8 cellular contexts compared by ENCODE assay signal in the genomic region with DNA sequence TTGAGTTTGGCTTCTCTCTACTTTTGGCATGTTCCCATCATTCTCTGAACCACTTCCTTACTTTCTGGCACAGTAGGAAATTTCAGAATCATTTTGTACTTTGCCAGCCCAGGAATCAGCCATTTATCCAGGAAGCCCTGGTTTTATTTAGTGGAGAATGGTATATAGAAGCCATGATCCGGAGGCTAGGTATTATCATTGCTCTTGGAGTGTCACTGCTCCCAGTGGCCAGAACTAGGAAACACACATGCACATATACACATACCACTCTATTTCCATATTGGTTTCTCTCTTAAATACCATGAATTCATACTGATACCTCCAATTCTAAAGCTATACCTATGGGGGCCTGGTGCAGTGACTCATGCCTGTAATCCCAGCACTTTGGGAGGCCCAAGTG. TPM values are rescaled to one million over a fixed set of nuclear protein-coding genes. Genes with fewer than 3 reads are reported as not detected.
DNase-seq lines count a peak whose midpoint lies in the region; ATAC-seq, FAIRE-seq and TF ChIP-seq lines count a peak whose summit lies in the region.

No MANE protein-coding gene starts in this region.

- no peak for TF ChIP-seq POLR2A in A549 (IDR thresholded peaks at IDR 0.05; ENCODE audit: low read length)

- CTCF ChIA-PET in A549 (lab: Yijun Ruan, JAX) = no interaction called here

- H3K4me2 ChIP-seq in A549 = no peak overlapping the region
- no peak overlapping the region for H3K4me2 ChIP-seq in osteoblast (ENCODE audit: insufficient read depth, low read length)

- TF ChIP-seq CTCF in A549 (IDR thresholded peaks at IDR 0.05) (0 out of 3 replicates have a peak, but pooled peaks have one; percentile 11), GM13977 (IDR thresholded peaks at IDR 0.05; ENCODE audit: extremely low read depth, insufficient read depth, missing control alignments) (peak; percentile 39), osteoblast (IDR thresholded peaks at IDR 0.05; ENCODE audit: extremely low read depth, low read depth, low read length) (peak; percentile 47)

- DNase-seq in A549 (ENCODE audit: low read depth in 1 of 2, low spot score in 1 of 2) (peak; percentile 27 to 32), GM13977 (ENCODE audit: low spot score) (peak; percentile 42), amniotic epithelial cell (ENCODE audit: low read depth) (peak; percentile 22), osteoblast (ENCODE audit: insufficient read length, low spot score, missing footprints) (peak; percentile 52), superior temporal gyrus (ENCODE audit: extremely low spot score) (no peak), NCI-H1105 treated with DMSO at 0.1 percent for 48 hours (lab: John Stamatoyannopoulos, UW) (no peak), NCI-H2227 (lab: John Stamatoyannopoulos, UW; ENCODE audit: unreplicated experiment) (no peak)

- no peaks in the 10 kb centered on the region for H3K9me3 ChIP-seq in A549
- no peaks in the 10 kb centered on the region for H3K9me3 ChIP-seq in osteoblast (ENCODE audit: low read depth, low read length)

- no peaks in the 10 kb centered on the region for H3K36me3 ChIP-seq in osteoblast (ENCODE audit: insufficient read depth, low read length)

- H3K79me2 ChIP-seq in osteoblast (ENCODE audit: insufficient read depth, low read length) = peaks cover 5% of the 10 kb centered on the region

- H3K4me1 ChIP-seq in A549 (peaks cover 5% of the 10 kb centered on the region; the same call in 2 of the 3 replicates), osteoblast (ENCODE audit: insufficient read depth, low read length) (no peaks in the 10 kb centered on the region)

- TF ChIP-seq RAD21 in A549 (conservative IDR thresholded peaks at IDR 0.05 in 1 of 2, IDR thresholded peaks at IDR 0.05 in 1 of 2) = no peak

- ATAC-seq in A549 (peak; percentile 85 to 93), HG03442 (IDR thresholded peaks at IDR 0.05; ENCODE audit: unreplicated experiment) (peak; percentile 67)

- H3K27me3 ChIP-seq in osteoblast (ENCODE audit: insufficient read depth, low read length) = no peaks in the 10 kb centered on the region

- H3K4me3 ChIP-seq in A549 = no peak overlapping the region
- no peak overlapping the region for H3K4me3 ChIP-seq in osteoblast (ENCODE audit: insufficient read depth, low read length)

- POLR2A ChIA-PET in A549 (lab: Yijun Ruan, JAX) = no interaction called here

- no peak for TF ChIP-seq EP300 in A549 (IDR thresholded peaks at IDR 0.05)

- H3K27ac ChIP-seq in A549 (no peak overlapping the region), osteoblast (ENCODE audit: low read depth, low read length) (no peak overlapping the region)

- no peak overlapping the region for H2AFZ ChIP-seq in osteoblast (ENCODE audit: low read length)

- 83% methylated on average over 1 of the region's 1 CpG for WGBS in A549 (ENCODE audit: missing lambda C conversion rate)

- in situ Hi-C loops in GM13977 (cut with MboI; ENCODE audit: low pct_unique_long_range_greater_than_20kb, low sequenced_read_pairs, unreplicated experiment) = no loop called here

- no peak for FAIRE-seq in A549 (lab: Jason Lieb, UNC)

- peaks cover 9% of the 10 kb centered on the region for H4K20me1 ChIP-seq in osteoblast (ENCODE audit: insufficient read depth, low read length)

TF ChIP-seq in A549, 52 proteins besides CTCF, POLR2A, EP300 and RAD21:
- no peak for TF ChIP-seq ZSCAN20 (CRISPR knock-in tag; IDR thresholded peaks at IDR 0.05)
- no peak for TF ChIP-seq CBX2 (IDR thresholded peaks at IDR 0.05; ENCODE audit: borderline replicate concordance, low read depth)
- TF ChIP-seq HEYL (CRISPR knock-in tag; IDR thresholded peaks at IDR 0.05) = no peak
- TF ChIP-seq NR3C1 (IDR thresholded peaks at IDR 0.05) = no peak
- no peak for TF ChIP-seq GATA3 (IDR thresholded peaks at IDR 0.05; ENCODE audit: borderline replicate concordance)
- no peak for TF ChIP-seq FOSB (CRISPR knock-in tag; IDR thresholded peaks at IDR 0.05)
- TF ChIP-seq USF2 (IDR thresholded peaks at IDR 0.05) = no peak
- TF ChIP-seq HOXB13 (CRISPR knock-in tag; IDR thresholded peaks at IDR 0.05; ENCODE audit: low read depth) = no peak
- no peak for TF ChIP-seq E2F6 (IDR thresholded peaks at IDR 0.05; ENCODE audit: borderline replicate concordance, low read depth)
- TF ChIP-seq TP53 (CRISPR knock-in tag; IDR thresholded peaks at IDR 0.05) = no peak
- TF ChIP-seq MAZ (IDR thresholded peaks at IDR 0.05; ENCODE audit: borderline replicate concordance, low read depth, low read length) = no peak
- no peak for TF ChIP-seq REST (IDR thresholded peaks at IDR 0.05)
- no peak for TF ChIP-seq PHF8 (IDR thresholded peaks at IDR 0.05; ENCODE audit: borderline replicate concordance, low read depth)
- TF ChIP-seq NFE2L2 (conservative IDR thresholded peaks at IDR 0.05; ENCODE audit: low read length) = no peak
- TF ChIP-seq HOXA7 (CRISPR knock-in tag; IDR thresholded peaks at IDR 0.05) = no peak

RNA-seq across cellular contexts. Expression of gene SUFU, which starts 36.3 kb away (rescaled TPM):
- 3.7 and 4.5 TPM in 2 replicates for polyA plus RNA-seq in A549 (2011; rRNA removed)
- polyA plus RNA-seq in A549 (2012; cell fraction: cytosol; rRNA removed) = 3.8 and 4.7 TPM in 2 replicates
- 7.8 and 8.1 TPM in 2 replicates for polyA plus RNA-seq in A549 (2012; cell fraction: nucleus; rRNA removed)
- polyA plus RNA-seq in A549 (2017; fragmentation: RNase III; extraction: RNeasy Plus Mini Kit Qiagen cat#74134 plus additional on column Dnase treatment) = 4.6 to 5.5 TPM (median 5.4 TPM) in 3 replicates
- 7.0 and 7.8 TPM in 2 replicates for polyA minus RNA-seq in A549 (2011; rRNA and poly(A)+ RNA removed)
- total RNA-seq in osteoblast = 2.9 and 3.6 TPM in 2 replicates

RNA-seq across cellular contexts. Expression of gene ACTR1A, which starts 37.5 kb away (rescaled TPM):
- polyA plus RNA-seq in A549 (2011; rRNA removed) = 114 and 135 TPM in 2 replicates
- 86.7 and 109 TPM in 2 replicates for polyA plus RNA-seq in A549 (2012; cell fraction: cytosol; rRNA removed)
- polyA plus RNA-seq in A549 (2012; cell fraction: nucleus; rRNA removed) = 98.9 and 106 TPM in 2 replicates
- 81.3 to 86.1 TPM (median 85.8 TPM) in 3 replicates for polyA plus RNA-seq in A549 (2017; fragmentation: RNase III; extraction: RNeasy Plus Mini Kit Qiagen cat#74134 plus additional on column Dnase treatment)
- 164 and 202 TPM in 2 replicates for polyA minus RNA-seq in A549 (2011; rRNA and poly(A)+ RNA removed)
- 105 and 106 TPM in 2 replicates for total RNA-seq in osteoblast

Comparison
In these comparisons a context has a peak if more than half of its experiments do, and no peak if none do; other contexts are left out.
1. DNase-seq: peak in A549 (2 of 2), GM13977 (single experiment), amniotic epithelial cell (single experiment) and osteoblast (single experiment); none in superior temporal gyrus (single experiment), NCI-H1105 treated with DMSO at 0.1 percent for 48 hours (single experiment) and NCI-H2227 (single experiment).
2. Peak in every context shown above with its lines, with median percentiles within 50 percentile points of each other: CTCF ChIP-seq.